In genomic region chr21:37828515-37828914, GRCh38 we compare ENCODE assay signal across 2 cellular contexts.
TF ChIP-seq lines count a peak whose summit lies in the region.

No MANE protein-coding gene starts in this region.

TF ChIP-seq in H1, 55 proteins besides CTCF, POLR2A, EP300 and RAD21:
- TF ChIP-seq USF2 (IDR thresholded peaks at IDR 0.05; ENCODE audit: low read length) (no peak), NRF1 (IDR thresholded peaks at IDR 0.05; ENCODE audit: low read depth, low read length) (no peak), BRCA1 (IDR thresholded peaks at IDR 0.05; ENCODE audit: low read depth, low read length) (no peak), HDAC2 (IDR thresholded peaks at IDR 0.05; ENCODE audit: borderline replicate concordance in 1 of 2, low read depth in 2 of 2, low read length in 2 of 2) (no peak), TBP (IDR thresholded peaks at IDR 0.05; ENCODE audit: low read depth, low read length) (no peak), CHD7 (IDR thresholded peaks at IDR 0.05; ENCODE audit: insufficient replicate concordance, low read length) (no peak), CEBPB (IDR thresholded peaks at IDR 0.05; ENCODE audit: low read depth, low read length) (no peak), TCF12 (IDR thresholded peaks at IDR 0.05; ENCODE audit: low read depth, low read length) (no peak), EGR1 (IDR thresholded peaks at IDR 0.05; ENCODE audit: borderline replicate concordance, low read depth, low read length) (no peak), KDM5A (IDR thresholded peaks at IDR 0.05; ENCODE audit: low read length) (no peak), GTF2F1 (IDR thresholded peaks at IDR 0.05; ENCODE audit: borderline replicate concordance, low read depth, low read length) (no peak), GABPA (IDR thresholded peaks at IDR 0.05; ENCODE audit: borderline replicate concordance, insufficient read depth, low read length) (no peak), CHD1 (IDR thresholded peaks at IDR 0.05; ENCODE audit: low read depth, low read length) (no peak), CHD2 (IDR thresholded peaks at IDR 0.05; ENCODE audit: low read length) (no peak), JUND (IDR thresholded peaks at IDR 0.05; ENCODE audit: low read length) (no peak)

TF ChIP-seq in WTC11, 78 proteins besides CTCF, POLR2A, EP300 and RAD21:
- TF ChIP-seq ZNF425 (CRISPR knock-in tag; conservative IDR thresholded peaks at IDR 0.05) (no peak), ZNF317 (CRISPR knock-in tag; IDR thresholded peaks at IDR 0.05; ENCODE audit: borderline replicate concordance, low read depth) (no peak), IRF2 (CRISPR knock-in tag; IDR thresholded peaks at IDR 0.05; ENCODE audit: borderline replicate concordance, low read depth) (no peak), FOXP1 (CRISPR knock-in tag; IDR thresholded peaks at IDR 0.05; ENCODE audit: borderline replicate concordance) (no peak), KAT7 (CRISPR knock-in tag; IDR thresholded peaks at IDR 0.05; ENCODE audit: borderline replicate concordance) (no peak), ZNF423 (CRISPR knock-in tag; IDR thresholded peaks at IDR 0.05) (no peak), CREM (CRISPR knock-in tag; IDR thresholded peaks at IDR 0.05) (no peak), ZNF416 (CRISPR knock-in tag; IDR thresholded peaks at IDR 0.05) (no peak), ATF2 (CRISPR knock-in tag; IDR thresholded peaks at IDR 0.05; ENCODE audit: borderline replicate concordance, low read depth) (no peak), TEAD4 (CRISPR knock-in tag; IDR thresholded peaks at IDR 0.05) (no peak), CBFB (CRISPR knock-in tag; IDR thresholded peaks at IDR 0.05; ENCODE audit: low read depth) (no peak), SP1 (CRISPR knock-in tag; conservative IDR thresholded peaks at IDR 0.05) (no peak), SMAD3 (CRISPR knock-in tag; IDR thresholded peaks at IDR 0.05; ENCODE audit: borderline replicate concordance) (no peak), E2F5 (CRISPR knock-in tag; IDR thresholded peaks at IDR 0.05) (no peak), TEAD1 (CRISPR knock-in tag; IDR thresholded peaks at IDR 0.05) (no peak)
TF ChIP-seq in WTC11: peak in this region for 0.
